8 cellular contexts compared by ENCODE assay signal in genomic region chr2:238061310-238062202, GRCh38. TPM values are rescaled to one million over a fixed set of nuclear protein-coding genes. Genes with fewer than 3 reads are reported as not detected.
DNase-seq lines count a peak whose midpoint lies in the region; ATAC-seq lines count a peak whose summit lies in the region.

No MANE protein-coding gene starts in this region.

- in situ Hi-C loops in T47D (cut with HindIII; ENCODE audit: low pct_unique_long_range_greater_than_20kb, low sequenced_read_pairs): no loop called here

- ATAC-seq in GM19438 (IDR thresholded peaks at IDR 0.05; ENCODE audit: low read depth, unreplicated experiment) (peak; percentile 28), HG02970 (IDR thresholded peaks at IDR 0.05; ENCODE audit: low FRiP score, unreplicated experiment) (no peak)

- DNase-seq in D341Med (ENCODE audit: low spot score) (peak; percentile 52), HT1080 (ENCODE audit: low read depth) (peak; percentile 57), SIG-M5 treated with dmso at 0.1 percent for 504 hours (lab: John Stamatoyannopoulos, UW; ENCODE audit: unreplicated experiment) (peak; percentile 40), T47D (ENCODE audit: low read depth in 1 of 2, low spot score in 1 of 2) (peak; percentile 28 to 41), kidney tubule cell (ENCODE audit: low spot score) (peak; percentile 59)
- DNase-seq in stimulated activated CD8-positive, alpha-beta memory T cell treated with anti-CD3 and anti-CD28 coated beads, Interleukin-15, amount 100 ng/mL, for 1 hour (ENCODE audit: low read depth): peak; percentile 17

RNA-seq across cellular contexts. Expression of gene SCLY, which starts 0.8 kb away (rescaled TPM):
- total RNA-seq in HT1080 (2014; rRNA removed; shearing (Covaris generic)): 49.4 and 51.2 TPM in 2 replicates
- 24.1 and 30.7 TPM in 2 replicates for polyA plus RNA-seq in HT1080 (2015; cell fraction: cytosol; rRNA removed)
- 32.1 and 33.5 TPM in 2 replicates for polyA plus RNA-seq in HT1080 (2015; cell fraction: nucleus; rRNA removed)

RNA-seq across cellular contexts. Expression of gene ESPNL, which starts 38.6 kb away (rescaled TPM):
- total RNA-seq in HT1080 (2014; rRNA removed; shearing (Covaris generic)): 0.27 and 0.85 TPM in 2 replicates
- polyA plus RNA-seq in HT1080 (2015; cell fraction: cytosol; rRNA removed): 1.2 and 1.3 TPM in 2 replicates
- polyA plus RNA-seq in HT1080 (2015; cell fraction: nucleus; rRNA removed): 1.5 and 1.8 TPM in 2 replicates
